7 cellular contexts compared by ENCODE assay signal in the genomic region with DNA sequence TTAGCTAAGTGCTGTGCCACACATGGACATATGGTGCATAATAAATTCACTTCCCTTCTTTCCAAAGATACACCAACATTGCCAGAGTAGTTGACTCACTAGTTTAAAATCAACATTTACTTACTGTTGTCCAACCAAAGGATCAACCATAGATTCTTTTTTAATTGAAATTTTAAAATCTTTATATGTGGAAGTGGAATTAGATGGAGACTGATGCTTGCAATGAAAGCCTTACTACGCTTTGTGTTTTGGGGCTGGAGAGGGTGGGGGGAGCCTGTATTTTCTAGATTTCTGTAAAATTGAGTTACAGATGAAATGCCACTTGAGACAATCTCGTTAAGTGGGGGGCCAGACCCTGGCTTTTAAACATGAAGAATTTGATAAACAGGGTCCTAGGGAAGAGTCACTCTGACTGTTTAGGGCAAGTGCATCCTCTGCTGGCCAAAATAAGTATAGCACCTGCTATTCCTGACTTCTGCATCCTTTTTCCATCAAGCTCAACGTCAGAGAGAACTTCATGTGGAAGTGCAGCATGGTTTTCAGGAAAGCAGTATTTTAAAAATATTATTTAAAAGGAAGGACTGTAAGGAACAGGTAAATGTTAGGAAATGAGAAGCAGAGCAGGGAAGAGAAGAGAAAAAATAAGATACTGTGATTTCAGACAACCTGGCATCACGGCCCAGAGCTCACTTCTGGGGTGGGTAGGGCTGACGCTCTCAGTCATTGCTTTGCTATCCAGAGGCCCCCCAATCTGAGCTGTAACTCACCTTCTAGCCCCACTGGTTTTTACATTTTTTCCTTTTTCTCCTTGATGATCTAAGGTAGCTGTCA.
DNase-seq lines count a peak whose midpoint lies in the region; ATAC-seq, FAIRE-seq and TF ChIP-seq lines count a peak whose summit lies in the region.

No MANE protein-coding gene starts in this region.

- no peak for FAIRE-seq in kidney (lab: Jason Lieb, UNC)

- ATAC-seq in GM21360 (IDR thresholded peaks at IDR 0.05; ENCODE audit: unreplicated experiment) = no peak

- H3K9me3 ChIP-seq in kidney (ENCODE audit: control insufficient read depth in 1 of 2, low read length in 2 of 2) = no peaks in the 10 kb centered on the region

- H3K4me3 ChIP-seq in GM06990 (replicated peaks; ENCODE audit: low read depth, low read length) = no peak overlapping the region
- no peak overlapping the region for H3K4me3 ChIP-seq in kidney (ENCODE audit: low read length in 2 of 2)

- intact Hi-C loops in kidney (cut with DNase I) = loop anchor here (5.0 to 10.0 kb wide), 2 partner anchors 153 to 231 kb away; no protein-coding TSS in a partner anchor

- H3K9ac ChIP-seq in kidney (ENCODE audit: low read length in 2 of 2) = no peak overlapping the region

- H3K36me3 ChIP-seq in GM06990 (ENCODE audit: control insufficient read depth, insufficient read depth, low read length) = no peaks in the 10 kb centered on the region
- H3K36me3 ChIP-seq in kidney (ENCODE audit: control insufficient read depth in 1 of 2, insufficient read depth in 2 of 2, low read length in 2 of 2) = peaks cover 0 to 2% of the 10 kb centered on the region in 2 donors

- H3K27ac ChIP-seq in kidney (ENCODE audit: low read depth in 2 of 2, low read length in 2 of 2) = no peak overlapping the region

- H3K4me1 ChIP-seq in kidney (ENCODE audit: control insufficient read depth in 1 of 2, insufficient read depth in 1 of 2, low read depth in 1 of 2, low read length in 2 of 2) = no peaks in the 10 kb centered on the region

- H3K27me3 ChIP-seq in GM06990 (replicated peaks; ENCODE audit: control insufficient read depth, insufficient read depth, low read length) = no peaks in the 10 kb centered on the region

- DNase-seq in GM06990 (ENCODE audit: extremely low read depth, insufficient read length) (no peak), NAMALWA (ENCODE audit: low spot score) (peak; percentile 72), SKM-1 treated with dmso at 0.1 percent for 144 hours (lab: John Stamatoyannopoulos, UW; ENCODE audit: unreplicated experiment) (peak; percentile 67), T47D (ENCODE audit: low read depth in 1 of 2, low spot score in 1 of 2) (peak; percentile 47 to 72), kidney (no peak)
- DNase-seq in stimulated activated CD4-positive, alpha-beta T cell treated with anti-CD3 and anti-CD28 coated beads, Interleukin-2, amount 100 ng/mL, for 4 hours (ENCODE audit: low read depth) = peak; percentile 21

- in situ Hi-C loops in T47D (cut with HindIII; ENCODE audit: low pct_unique_long_range_greater_than_20kb, low sequenced_read_pairs) = no loop called here

- TF ChIP-seq CTCF in GM06990 (IDR thresholded peaks at IDR 0.05; ENCODE audit: insufficient read depth, low read length, poor library complexity, severe bottlenecking) (peak; percentile 100), kidney (IDR thresholded peaks at IDR 0.05; ENCODE audit: borderline replicate concordance, extremely low read depth, insufficient read depth) (peak; percentile 100)

Comparison
In these comparisons a context has a peak if more than half of its experiments do, and no peak if none do; other contexts are left out.
1. DNase-seq: peak in NAMALWA (single experiment), SKM-1 treated with dmso at 0.1 percent for 144 hours (single experiment), T47D (2 of 2) and stimulated activated CD4-positive, alpha-beta T cell treated with anti-CD3 and anti-CD28 coated beads, Interleukin-2, amount 100 ng/mL, for 4 hours (single experiment); none in GM06990 (single experiment) and kidney (single experiment).